Comparison of ENCODE assay signal across 1 cellular context in the genomic region with DNA sequence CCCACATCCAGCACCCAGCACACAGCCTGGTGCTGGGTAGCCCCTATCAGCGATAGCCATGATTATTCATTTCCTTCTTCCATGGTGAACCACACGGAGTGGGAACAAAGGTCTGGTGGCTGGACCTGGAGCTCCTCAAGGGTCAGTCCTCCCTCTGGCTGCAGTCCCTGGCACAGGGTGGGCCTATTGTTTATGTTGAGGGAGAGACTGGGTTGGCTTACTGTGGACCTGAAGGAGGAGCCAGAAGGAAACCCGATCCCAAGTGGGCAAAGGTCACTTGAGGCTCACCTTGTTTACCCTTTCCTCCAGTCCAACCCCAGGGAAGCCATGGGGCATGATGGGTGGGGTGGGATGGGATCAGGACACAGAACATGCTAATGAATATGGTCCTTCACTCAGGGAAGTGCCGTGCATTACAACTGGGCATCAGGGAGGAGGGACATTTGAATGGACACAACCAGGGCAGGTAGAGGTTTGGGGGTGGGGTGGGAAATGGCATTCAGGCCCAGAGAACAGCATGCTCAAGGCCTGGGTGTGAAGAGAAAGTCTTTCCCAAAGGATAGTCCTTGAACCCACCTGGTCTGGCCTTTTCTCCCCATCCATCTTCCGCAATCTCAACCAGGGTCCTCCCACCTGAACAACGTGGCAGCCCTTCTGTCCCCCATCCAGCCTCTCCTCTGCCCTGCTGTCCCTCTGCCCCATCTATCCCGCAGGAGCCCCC.
TF ChIP-seq lines count a peak whose summit lies in the region.

No MANE protein-coding gene starts in this region.

TF ChIP-seq in endothelial cell of umbilical vein, 7 proteins besides CTCF, POLR2A, EP300 and RAD21 (continued from another document):
- no peak for TF ChIP-seq GATA2 (IDR thresholded peaks at IDR 0.05; ENCODE audit: insufficient read depth, insufficient read length, low read depth, low read length)
- TF ChIP-seq MYC (IDR thresholded peaks at IDR 0.05; ENCODE audit: low read depth, low read length): no peak
- TF ChIP-seq, protein P1, sequence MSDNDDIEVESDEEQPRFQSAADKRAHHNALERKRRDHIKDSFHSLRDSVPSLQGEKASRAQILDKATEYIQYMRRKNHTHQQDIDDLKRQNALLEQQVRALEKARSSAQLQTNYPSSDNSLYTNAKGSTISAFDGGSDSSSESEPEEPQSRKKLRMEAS (IDR thresholded peaks at IDR 0.05; ENCODE audit: insufficient read depth, insufficient read length): no peak
- TF ChIP-seq EZH2 (IDR thresholded peaks at IDR 0.05; ENCODE audit: borderline replicate concordance, low read depth, low read length, severe bottlenecking): no peak
- TF ChIP-seq FOS (IDR thresholded peaks at IDR 0.05; ENCODE audit: borderline replicate concordance, insufficient read depth, low read length): no peak
